ENCODE assay signal across 6 cellular contexts in the genomic region with DNA sequence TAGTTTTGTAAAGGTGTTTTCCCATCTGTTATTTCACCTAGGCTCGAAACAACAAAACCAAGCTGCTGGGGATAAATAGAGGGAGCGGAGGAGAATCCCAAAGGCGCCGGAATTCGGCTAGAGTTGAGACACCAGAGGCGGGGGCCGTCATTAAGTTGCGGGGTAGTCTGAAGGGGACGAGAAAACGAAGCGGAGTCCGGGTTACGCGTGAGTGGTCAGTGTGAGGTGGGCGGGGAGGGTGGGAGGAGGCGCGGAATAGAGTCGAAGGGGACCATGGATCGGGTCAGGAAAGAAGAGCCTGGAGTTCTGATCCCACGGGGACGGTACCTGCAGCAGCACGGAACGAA. TPM values are rescaled to one million over a fixed set of nuclear protein-coding genes. Genes with fewer than 3 reads are reported as not detected.
DNase-seq lines count a peak whose midpoint lies in the region; ATAC-seq and TF ChIP-seq lines count a peak whose summit lies in the region.

No MANE protein-coding gene starts in this region.

- peak overlapping the region; percentile 97 to 98 for H3K27ac Mint-ChIP-seq in T-cell

- H3F3A ChIP-seq in GM23248 (ENCODE audit: insufficient read depth), result no peaks in the 10 kb centered on the region

- H3K27me3 Mint-ChIP-seq in T-cell, result no peaks in the 10 kb centered on the region

- peaks cover 41 to 49% (median 43%) of the 10 kb centered on the region in 3 donors for H3K4me1 Mint-ChIP-seq in T-cell

- in situ Hi-C loops in GM23248 (cut with MboI), result no loop called here

- H3K4me1 ChIP-seq in GM23248 (ENCODE audit: insufficient read depth), result peaks cover 7% of the 10 kb centered on the region

- H3K4me3 ChIP-seq in GM23248 (peak overlapping the region; percentile 91), kidney epithelial cell (ENCODE audit: low read depth, low read length) (peak overlapping the region; percentile 90)

- no peaks in the 10 kb centered on the region for H3K9me3 Mint-ChIP-seq in T-cell

- H3K27me3 ChIP-seq in GM23248 (replicated peaks; ENCODE audit: insufficient read depth) (no peaks in the 10 kb centered on the region), kidney epithelial cell (ENCODE audit: control insufficient read depth, insufficient read depth, low read length) (no peaks in the 10 kb centered on the region)

- peak overlapping the region; percentile 72 for H2AFZ ChIP-seq in GM23248

- no peaks in the 10 kb centered on the region for H3K9me3 ChIP-seq in GM23248 (ENCODE audit: low read depth)

- H3K4me3 Mint-ChIP-seq in T-cell, result peak overlapping the region; percentile 94 to 99 (median 97)

- H3K27ac ChIP-seq in GM23248, result peak overlapping the region; percentile 82

- peak; percentile 62 for DNase-seq in GM23248
- peak in 1 of 34 experiments; percentile 3 for DNase-seq in T-cell
- no peak for DNase-seq in kidney epithelial cell (ENCODE audit: low read depth)
- no peak for DNase-seq in NCI-H187 (lab: John Stamatoyannopoulos, UW)
- DNase-seq in NCI-H2029 treated with DMSO at 0.1 percent for 48 hours (lab: John Stamatoyannopoulos, UW), result no peak

- ATAC-seq in T-cell (replicated peaks in 1 of 4) (no peak), HG03108 (IDR thresholded peaks at IDR 0.05; ENCODE audit: unreplicated experiment) (no peak)

- no peak for TF ChIP-seq CTCF in kidney epithelial cell (IDR thresholded peaks at IDR 0.05; ENCODE audit: insufficient read depth, low read length, poor library complexity, severe bottlenecking)

- H3K36me3 ChIP-seq in GM23248 (ENCODE audit: low read depth), result peaks cover 37% of the 10 kb centered on the region
- peaks cover 11% of the 10 kb centered on the region for H3K36me3 ChIP-seq in kidney epithelial cell (ENCODE audit: control insufficient read depth, insufficient read depth, low read length)

- H4K20me1 ChIP-seq in GM23248 (ENCODE audit: insufficient read depth), result no peaks in the 10 kb centered on the region; the same call in 1 of the 2 replicates

- CTCF ChIA-PET in T-cell (lab: Charles Lee), result interaction anchor here in 1 of 2 donors (0.9 to 1.5 kb wide), 4 partner anchors 35 to 88 kb away, joined by 3 to 5 read pairs (median 3); a partner anchor contains a TSS

- H3K4me2 ChIP-seq in GM23248 (ENCODE audit: unreplicated experiment), result peak overlapping the region; percentile 88

- H3K9me2 ChIP-seq in GM23248 (ENCODE audit: insufficient read depth), result no peaks in the 10 kb centered on the region

- POLR2A ChIA-PET in T-cell (lab: Charles Lee), result interaction anchor here (0.6 to 1.2 kb wide), 3 partner anchors 15 to 677 kb away, joined by 3 to 13 read pairs (median 3); a partner anchor contains a TSS

- peaks cover 40% of the 10 kb centered on the region for H3K36me3 Mint-ChIP-seq in T-cell

- peak overlapping the region; percentile 98 for H3K9ac ChIP-seq in GM23248

- peaks cover 52% of the 10 kb centered on the region for H3K79me2 ChIP-seq in GM23248 (ENCODE audit: insufficient read depth)

- WGBS in GM23248 (ENCODE audit: low coverage in 1 of 2, low lambda C conversion rate in 2 of 2, missing lambda C conversion rate in 2 of 2), 2 experiments, result 1 to 3% methylated on average over 21 to 23 of the region's 23 CpGs

RNA-seq across cellular contexts. Expression of a gene that starts 0.4 kb away (rescaled TPM):
- total RNA-seq in GM23248 (2014; rRNA removed; shearing (Covaris generic)), result 142 and 151 TPM in 2 replicates
- 122 and 125 TPM in 2 replicates for polyA plus RNA-seq in GM23248 (2016; fragmentation: Nextera tagmentation; extraction: Ambion mirVana)
- total RNA-seq in T-cell (100 to 1,000 TPM; 134 to 176 (median 142) TPM), kidney epithelial cell (86.2 and 101 TPM in 2 replicates)

RNA-seq across cellular contexts. Expression of a gene that starts 0.6 kb away (rescaled TPM):
- 14.1 and 22.0 TPM in 2 replicates for total RNA-seq in GM23248 (2014; rRNA removed; shearing (Covaris generic))
- polyA plus RNA-seq in GM23248 (2016; fragmentation: Nextera tagmentation; extraction: Ambion mirVana), result 9.0 and 9.3 TPM in 2 replicates
- total RNA-seq in T-cell (10 to 100 TPM; 32.5 to 38.5 (median 34.5) TPM), kidney epithelial cell (26.3 and 27.4 TPM in 2 replicates)

RNA-seq across cellular contexts. Expression of a gene that starts 14.6 kb away (rescaled TPM):
- 3.8 TPM in 2 replicates for total RNA-seq in GM23248 (2014; rRNA removed; shearing (Covaris generic))
- polyA plus RNA-seq in GM23248 (2016; fragmentation: Nextera tagmentation; extraction: Ambion mirVana), result 2.8 and 3.2 TPM in 2 replicates
- total RNA-seq in T-cell (10 to 100 TPM; 11.3 to 23.4 (median 21.9) TPM), kidney epithelial cell (7.1 and 11.7 TPM in 2 replicates)

RNA-seq across cellular contexts. Expression of a gene that starts 35.5 kb away (rescaled TPM):
- 12.1 and 12.4 TPM in 2 replicates for total RNA-seq in GM23248 (2014; rRNA removed; shearing (Covaris generic))
- polyA plus RNA-seq in GM23248 (2016; fragmentation: Nextera tagmentation; extraction: Ambion mirVana), result 26.1 and 30.1 TPM in 2 replicates
- total RNA-seq in T-cell, result 10 to 100 TPM; 12.4 to 23.7 (median 19.8) TPM
- total RNA-seq in kidney epithelial cell, result 15.0 and 15.8 TPM in 2 replicates

RNA-seq across cellular contexts. Expression of a gene that starts 56.8 kb away (rescaled TPM):
- total RNA-seq in GM23248 (2014; rRNA removed; shearing (Covaris generic)), result 23.1 and 25.4 TPM in 2 replicates
- 29.5 and 30.5 TPM in 2 replicates for polyA plus RNA-seq in GM23248 (2016; fragmentation: Nextera tagmentation; extraction: Ambion mirVana)
- total RNA-seq in T-cell (10 to 100 TPM in 3 of 5 donors, 1 to 10 TPM in 2; 4.2 to 11.9 (median 11.0) TPM), kidney epithelial cell (35.3 and 36.0 TPM in 2 replicates)
